ENCODE assay signal across 27 cellular contexts in the genomic region with DNA sequence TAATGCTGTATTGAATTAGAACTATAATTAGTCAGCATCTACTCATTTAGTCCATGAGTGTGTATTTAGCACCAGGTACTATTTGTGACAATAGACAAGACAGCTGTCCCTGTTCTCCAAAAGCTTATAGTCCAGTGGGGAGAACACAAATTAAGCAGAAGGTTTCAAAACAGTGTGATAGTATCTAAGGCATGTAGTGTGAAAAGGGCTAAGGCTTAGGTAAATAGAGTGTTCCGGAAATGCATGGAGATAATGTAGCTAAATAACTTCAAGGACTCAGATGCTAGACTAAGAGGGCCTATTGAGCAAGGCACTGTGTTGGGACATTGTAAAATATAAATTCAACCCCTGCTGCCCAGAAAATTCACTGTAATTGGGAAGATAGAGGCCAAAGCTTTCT.
DNase-seq lines count a peak whose midpoint lies in the region; ATAC-seq and TF ChIP-seq lines count a peak whose summit lies in the region.
"Had no signal": no experiment of that assay in that cellular context is flagged by ENCODE, and none has a peak within 500 bp of the region (broad histone marks: within the 10 kb centered on the region; RNA-seq: fewer than 3 reads in every experiment).

No MANE protein-coding gene starts in this region.

- H3F3A ChIP-seq in MM.1S (ENCODE audit: insufficient read depth, low read length) = no peaks in the 10 kb centered on the region

- no peaks in the 10 kb centered on the region for H3K79me2 ChIP-seq in MM.1S (ENCODE audit: low read length)

- H3K27ac ChIP-seq in left lung (no peak overlapping the region), MM.1S (ENCODE audit: low read length) (no peak overlapping the region)
- H3K27ac ChIP-seq: body of pancreas, ovary, Peyer's patch, SJSA1, uterus had no signal

- no peaks in the 10 kb centered on the region for H3K4me1 ChIP-seq in left lung
- H3K4me1 ChIP-seq in MM.1S (ENCODE audit: low read length) = no peaks in the 10 kb centered on the region
- H3K4me1 ChIP-seq: body of pancreas, Peyer's patch, SJSA1, uterus had no signal

- H4K20me1 ChIP-seq in MM.1S (ENCODE audit: insufficient read depth, low read length) = no peaks in the 10 kb centered on the region

- no peaks in the 10 kb centered on the region for H3K9me3 ChIP-seq in left lung
- H3K9me3 ChIP-seq in MM.1S (replicated peaks; ENCODE audit: insufficient read depth, low read length) = no peaks in the 10 kb centered on the region
- H3K9me3 ChIP-seq: body of pancreas, ovary, Peyer's patch, SJSA1, uterus had no signal

- DNase-seq in DMS153 (lab: John Stamatoyannopoulos, UW) (peak; percentile 83), NCI-H1417 (lab: John Stamatoyannopoulos, UW) (peak in 2 of 3 experiments; percentile 79 to 98), NCI-H748 (lab: John Stamatoyannopoulos, UW; ENCODE audit: unreplicated experiment) (peak; percentile 98), left lung (no peak), MM.1S (no peak), GM19240 (ENCODE audit: insufficient read length, low spot score) (no peak)
- DNase-seq in activated naive CD4-positive, alpha-beta T cell treated with anti-CD3 and anti-CD28 coated beads, Interleukin-2, amount 50 U/mL, for 16 hours = no peak
- DNase-seq: activated CD4-positive, alpha-beta T cell treated with anti-CD3 and anti-CD28 coated beads for 36 hours; activated CD8-positive, alpha-beta memory T cell treated with anti-CD3 and anti-CD28 coated beads for 24 hours; activated gamma-delta T cell treated with Interleukin-2 at 50 U/mL for 16 hours; activated T-cell treated with anti-CD3 and anti-CD28 coated beads, Interleukin-2, amount 50 U/mL, for 1 hour; body of pancreas; effector CD4-positive, alpha-beta T cell; EL; IMR-90; naive thymus-derived CD8-positive, alpha-beta T cell; NCI-H1694 treated with DMSO at 0.1 percent for 48 hours; NCI-H446 treated with DMSO at 0.1 percent for 48 hours; ovary; Peyer's patch; stimulated activated CD4-positive, alpha-beta T cell treated with anti-CD3 and anti-CD28 coated beads, Interleukin-2, amount 100 ng/mL, for 48 hours; T-helper 1 cell; uterus had no signal

- no peak overlapping the region for H3K9ac ChIP-seq in MM.1S (ENCODE audit: low read length)

- ATAC-seq in left lung (peak; percentile 84), HG02884 (IDR thresholded peaks at IDR 0.05; ENCODE audit: unreplicated experiment) (no peak)
- ATAC-seq: activated CD4-positive, alpha-beta T cell treated with anti-CD3 and anti-CD28 coated beads for 36 hours; body of pancreas; HCT116; naive thymus-derived CD8-positive, alpha-beta T cell; stimulated activated memory B cell treated with anti-CD40 and anti-IgM and Interleukin-4, amounts not matched to agents 10 μg/mL and 1 μg/mL and 100 μg/mL, for 72 hours had no signal

- H3K36me3 ChIP-seq in left lung = no peaks in the 10 kb centered on the region
- no peaks in the 10 kb centered on the region for H3K36me3 ChIP-seq in MM.1S (replicated peaks; ENCODE audit: insufficient read depth, low read length)
- H3K36me3 ChIP-seq: ovary, Peyer's patch, SJSA1, uterus had no signal

- no peak overlapping the region for H3K4me2 ChIP-seq in MM.1S (ENCODE audit: low read depth, low read length)

- TF ChIP-seq CTCF in left lung (IDR thresholded peaks at IDR 0.05) (no peak), MM.1S (IDR thresholded peaks at IDR 0.05; ENCODE audit: low read length) (no peak)

- H2AFZ ChIP-seq in MM.1S (ENCODE audit: low read length) = no peak overlapping the region

- H3K9me2 ChIP-seq in MM.1S (replicated peaks; ENCODE audit: insufficient read depth, low read length) = no peaks in the 10 kb centered on the region

- no peaks in the 10 kb centered on the region for H3K27me3 ChIP-seq in left lung
- no peaks in the 10 kb centered on the region for H3K27me3 ChIP-seq in MM.1S (replicated peaks; ENCODE audit: insufficient read depth, low read length)
- H3K27me3 ChIP-seq: body of pancreas, ovary, Peyer's patch, SJSA1, uterus had no signal

- H3K4me3 ChIP-seq in left lung = no peak overlapping the region
- no peak overlapping the region for H3K4me3 ChIP-seq in MM.1S (ENCODE audit: low read length)
- H3K4me3 ChIP-seq: body of pancreas, ovary, Peyer's patch, SJSA1, uterus had no signal

- intact Hi-C loops in left lung (cut with DNase I) = no loop called here

Comparison
In these comparisons a context has a peak if more than half of its experiments do, and no peak if none do; other contexts are left out.
1. DNase-seq: peak in DMS153 (single experiment), NCI-H1417 (2 of 3) and NCI-H748 (single experiment); none in left lung (0 of 2), MM.1S (single experiment), activated naive CD4-positive, alpha-beta T cell treated with anti-CD3 and anti-CD28 coated beads, Interleukin-2, amount 50 U/mL, for 16 hours (single experiment) and GM19240 (single experiment).